Comparison of ENCODE assay signal across 9 cellular contexts in genomic region chr1:211580303-211580687, GRCh38. TPM values are rescaled to one million over a fixed set of nuclear protein-coding genes. Genes with fewer than 3 reads are reported as not detected.
DNase-seq lines count a peak whose midpoint lies in the region; ATAC-seq and TF ChIP-seq lines count a peak whose summit lies in the region.
"Had no signal": no experiment of that assay in that cellular context is flagged by ENCODE, and none has a peak within 500 bp of the region (broad histone marks: within the 10 kb centered on the region; RNA-seq: fewer than 3 reads in every experiment).

No MANE protein-coding gene starts in this region.

- peaks cover 8 to 28% (median 11%) of the 10 kb centered on the region in 11 experiments; a peak in 20 of 22 replicates for H3K36me3 ChIP-seq in BLaER1 treated with 17β-estradiol and CSF1 and Interleukin-3, amounts not matched to agents 10 nM and 100 nM
- H3K36me3 ChIP-seq in HUES6 (ENCODE audit: control insufficient read depth, insufficient read depth, low read length) (peaks cover 8% of the 10 kb centered on the region), neuronal stem cell (replicated peaks in 1 of 2; ENCODE audit: control insufficient read depth in 2 of 2, insufficient read depth in 2 of 2, low read length in 2 of 2) (peaks cover 0 to 10% of the 10 kb centered on the region in 2 donors)
- H3K36me3 ChIP-seq: cardiac muscle cell had no signal

- H3K9me3 Mint-ChIP-seq in central memory CD8-positive, alpha-beta T cell, result no peaks in the 10 kb centered on the region
- H3K9me3 Mint-ChIP-seq in natural killer cell, result no peaks in the 10 kb centered on the region

- ATAC-seq in central memory CD8-positive, alpha-beta T cell (replicated peaks; ENCODE audit: extremely low read depth, poor library complexity, severe bottlenecking), result no peak
- ATAC-seq in natural killer cell, result no peak

- no CpG with 5 or more reads among the region's 1 CpG for WGBS in neuronal stem cell (ENCODE audit: extremely low coverage in 2 of 2, insufficient read length in 2 of 2, insufficient replicate concordance in 1 of 2), 2 donors

- H2AFZ ChIP-seq in neuronal stem cell (ENCODE audit: low read length), result no peak overlapping the region

- H2BK15ac ChIP-seq in neuronal stem cell (ENCODE audit: low read length), result no peak overlapping the region

- H4K91ac ChIP-seq in neuronal stem cell (ENCODE audit: low read depth, low read length, poor library complexity), result no peak overlapping the region

- peak overlapping the region; percentile 87 for H3K4me3 Mint-ChIP-seq in central memory CD8-positive, alpha-beta T cell
- H3K4me3 Mint-ChIP-seq in natural killer cell, result peak overlapping the region; percentile 87

- no peaks in the 10 kb centered on the region for H3K27me3 ChIP-seq in BLaER1 treated with 17β-estradiol and CSF1 and Interleukin-3, amounts not matched to agents 10 nM and 100 nM
- H3K27me3 ChIP-seq in HUES6 (ENCODE audit: control insufficient read depth, insufficient read depth, low read length) (no peaks in the 10 kb centered on the region), neuronal stem cell (ENCODE audit: control insufficient read depth in 3 of 3, insufficient read depth in 3 of 3, low read depth in 1 of 3, low read length in 3 of 3) (peaks cover 0 to 27% (median 0%) of the 10 kb centered on the region in 3 experiments)
- H3K27me3 ChIP-seq: cardiac muscle cell had no signal

- H2BK120ac ChIP-seq in neuronal stem cell (ENCODE audit: low read depth, low read length), result no peak overlapping the region

- peak overlapping the region in 7 of 11 experiments; percentile 56 to 97 (median 84); a peak in 11 of 22 replicates for H3K27ac ChIP-seq in BLaER1 treated with 17β-estradiol and CSF1 and Interleukin-3, amounts not matched to agents 10 nM and 100 nM
- H3K27ac ChIP-seq in HUES6 (ENCODE audit: low read depth, low read length) (no peak overlapping the region; the same call in 1 of the 2 replicates), neuronal stem cell (replicated peaks; ENCODE audit: low read length) (no peak overlapping the region)

- H4K8ac ChIP-seq in neuronal stem cell (ENCODE audit: low read depth, low read length), result no peak overlapping the region

- no peak overlapping the region for H3K14ac ChIP-seq in neuronal stem cell (ENCODE audit: low read length)

- peaks cover 12% of the 10 kb centered on the region for H3K36me3 Mint-ChIP-seq in central memory CD8-positive, alpha-beta T cell (ENCODE audit: insufficient read depth)
- no peaks in the 10 kb centered on the region for H3K36me3 Mint-ChIP-seq in natural killer cell

- peaks cover 32 to 37% (median 35%) of the 10 kb centered on the region in 11 experiments for H4K20me1 ChIP-seq in BLaER1 treated with 17β-estradiol and CSF1 and Interleukin-3, amounts not matched to agents 10 nM and 100 nM

- H3K4me3 ChIP-seq in BLaER1 treated with 17β-estradiol and CSF1 and Interleukin-3, amounts not matched to agents 10 nM and 100 nM, result peak overlapping the region in 7 of 10 experiments; percentile 91 to 99 (median 94); a peak in 11 of 20 replicates
- H3K4me3 ChIP-seq in HUES6 (ENCODE audit: low read depth, low read length), result peak overlapping the region; percentile 60; the same call in 1 of the 2 replicates
- no peak overlapping the region for H3K4me3 ChIP-seq in neuronal stem cell (ENCODE audit: low read length in 2 of 2)

- intact Hi-C loops in natural killer cell (cut with micrococcal nuclease), result no loop called here

- H2BK12ac ChIP-seq in neuronal stem cell (ENCODE audit: low read length), result no peak overlapping the region

- H3K4me1 ChIP-seq in BLaER1 treated with 17β-estradiol and CSF1 and Interleukin-3, amounts not matched to agents 10 nM and 100 nM, result peaks cover 36 to 62% (median 56%) of the 10 kb centered on the region in 10 experiments
- H3K4me1 ChIP-seq in HUES6 (ENCODE audit: control insufficient read depth, insufficient read depth, low read length) (peaks cover 26% of the 10 kb centered on the region), neuronal stem cell (ENCODE audit: control insufficient read depth in 2 of 2, insufficient read depth in 1 of 2, low read depth in 1 of 2, low read length in 2 of 2) (peaks cover 5 to 16% of the 10 kb centered on the region in 2 donors)

- H3K4me1 Mint-ChIP-seq in central memory CD8-positive, alpha-beta T cell, result peaks cover 32% of the 10 kb centered on the region
- peaks cover 49 to 60% of the 10 kb centered on the region in 2 donors for H3K4me1 Mint-ChIP-seq in natural killer cell

- H3K9me3 ChIP-seq in BLaER1 treated with 17β-estradiol and CSF1 and Interleukin-3, amounts not matched to agents 10 nM and 100 nM (replicated peaks in 1 of 11), result no peaks in the 10 kb centered on the region
- no peaks in the 10 kb centered on the region for H3K9me3 ChIP-seq in HUES6 (ENCODE audit: control insufficient read depth, insufficient read depth, low read depth, low read length)
- no peaks in the 10 kb centered on the region for H3K9me3 ChIP-seq in neuronal stem cell (replicated peaks in 1 of 2; ENCODE audit: control insufficient read depth in 2 of 2, insufficient read depth in 1 of 2, low read depth in 1 of 2, low read length in 2 of 2)

- H3K4me2 ChIP-seq in BLaER1 treated with 17β-estradiol and CSF1 and Interleukin-3, amounts not matched to agents 10 nM and 100 nM, result peak overlapping the region; percentile 84 to 96 (median 93)
- H3K4me2 ChIP-seq in neuronal stem cell (ENCODE audit: insufficient read depth, low read length, poor library complexity, severe bottlenecking), result no peak overlapping the region

- no peak overlapping the region for H3K23ac ChIP-seq in neuronal stem cell (ENCODE audit: low read depth, low read length, poor library complexity)

- no peak for DNase-seq in central memory CD8-positive, alpha-beta T cell (ENCODE audit: low spot score in 2 of 2)
- DNase-seq in natural killer cell (no peak), T-helper 9 cell (no peak), ACHN (no peak), SW480 (ENCODE audit: low spot score) (no peak), neuronal stem cell (ENCODE audit: low spot score) (no peak)

- TF ChIP-seq CTCF in natural killer cell (IDR thresholded peaks at IDR 0.05), result no peak

- H2BK5ac ChIP-seq in neuronal stem cell (ENCODE audit: low read length), result no peak overlapping the region

- H3K79me1 ChIP-seq in neuronal stem cell (ENCODE audit: low read depth, low read length), result peaks cover 9% of the 10 kb centered on the region

- no peak overlapping the region for H3K18ac ChIP-seq in neuronal stem cell (ENCODE audit: low read length)

- H3K27me3 Mint-ChIP-seq in central memory CD8-positive, alpha-beta T cell, result no peaks in the 10 kb centered on the region
- H3K27me3 Mint-ChIP-seq in natural killer cell (ENCODE audit: low read depth in 2 of 2), result no peaks in the 10 kb centered on the region

- H3K4ac ChIP-seq in neuronal stem cell (ENCODE audit: low read length), result no peak overlapping the region

- peak overlapping the region in 7 of 11 experiments; percentile 71 to 99 (median 81); a peak in 13 of 22 replicates for H3K9ac ChIP-seq in BLaER1 treated with 17β-estradiol and CSF1 and Interleukin-3, amounts not matched to agents 10 nM and 100 nM
- H3K9ac ChIP-seq in HUES6 (ENCODE audit: low read length) (no peak overlapping the region), neuronal stem cell (ENCODE audit: low read depth, low read length, poor library complexity) (no peak overlapping the region)

- in situ Hi-C loops in ACHN (cut with HindIII; ENCODE audit: low pct_ligation_motif_present, low pct_unique_long_range_greater_than_20kb, low sequenced_read_pairs), result no loop called here

- H2AK5ac ChIP-seq in neuronal stem cell (ENCODE audit: low read depth, low read length), result no peak overlapping the region

- peak overlapping the region; percentile 63 for H3K27ac Mint-ChIP-seq in central memory CD8-positive, alpha-beta T cell (ENCODE audit: low read depth)
- peak overlapping the region; percentile 81 to 83 for H3K27ac Mint-ChIP-seq in natural killer cell

RNA-seq across cellular contexts. Expression of gene SLC30A1, which starts 1.3 kb away (rescaled TPM):
- total RNA-seq in natural killer cell, result 10 to 100 TPM in 2 of 3 donors, 1 to 10 TPM in 1; 8.4 to 16.0 (median 12.1) TPM
- 6.5 TPM for polyA plus RNA-seq in neuronal stem cell (2013, experiment 1 of 2)
- polyA plus RNA-seq in neuronal stem cell (2013, experiment 2 of 2), result 6.8 TPM

Comparison
In these comparisons a context has a peak if more than half of its experiments do, and no peak if none do; other contexts are left out.
1. H3K27ac ChIP-seq: peak in BLaER1 treated with 17β-estradiol and CSF1 and Interleukin-3, amounts not matched to agents 10 nM and 100 nM (7 of 11); none in HUES6 (single experiment) and neuronal stem cell (single experiment).
2. H3K4me3 ChIP-seq: peak in BLaER1 treated with 17β-estradiol and CSF1 and Interleukin-3, amounts not matched to agents 10 nM and 100 nM (7 of 10) and HUES6 (single experiment); none in neuronal stem cell (0 of 2).
3. H3K9ac ChIP-seq: peak in BLaER1 treated with 17β-estradiol and CSF1 and Interleukin-3, amounts not matched to agents 10 nM and 100 nM (7 of 11); none in HUES6 (single experiment) and neuronal stem cell (single experiment).